Comparison of ENCODE assay signal across 8 cellular contexts in the genomic region with DNA sequence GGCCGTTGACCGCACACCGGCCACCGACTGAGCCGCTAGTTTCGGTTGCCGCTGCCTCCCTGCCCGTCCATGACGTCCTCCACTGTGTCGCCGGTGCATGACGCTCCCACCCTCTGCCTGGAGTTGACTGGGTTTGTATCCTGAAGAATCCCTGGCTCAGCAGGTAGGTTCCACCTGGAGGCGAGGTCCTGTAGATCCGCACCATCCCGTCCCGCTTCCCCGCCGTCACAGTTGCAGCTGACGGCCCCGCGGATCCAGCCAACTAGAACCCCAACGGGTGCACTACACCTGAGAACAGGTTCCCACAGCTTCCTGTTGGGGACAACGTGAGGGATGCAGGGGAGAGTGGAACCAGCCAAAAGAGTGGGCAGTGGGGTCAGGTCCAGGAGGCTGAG. TPM values are rescaled to one million over a fixed set of nuclear protein-coding genes. Genes with fewer than 3 reads are reported as not detected.
DNase-seq lines count a peak whose midpoint lies in the region; ATAC-seq and TF ChIP-seq lines count a peak whose summit lies in the region.

No MANE protein-coding gene starts in this region.

- H4K8ac ChIP-seq in neuronal stem cell (ENCODE audit: low read depth, low read length) = peak overlapping the region; percentile 89

- peak overlapping the region; percentile 90 for H2AK5ac ChIP-seq in neuronal stem cell (ENCODE audit: low read depth, low read length)

- H4K91ac ChIP-seq in neuronal stem cell (ENCODE audit: low read depth, low read length, poor library complexity) = peak overlapping the region; percentile 11

- peak overlapping the region; percentile 75 for H3K4me2 ChIP-seq in OCI-LY1 (ENCODE audit: low read length)
- H3K4me2 ChIP-seq in neuronal stem cell (ENCODE audit: insufficient read depth, low read length, poor library complexity, severe bottlenecking) = peak overlapping the region; percentile 99

- TF ChIP-seq CTCF in BE2C (IDR thresholded peaks at IDR 0.05; ENCODE audit: low read depth, low read length) (no peak), OCI-LY1 (IDR thresholded peaks at IDR 0.05; ENCODE audit: low read length) (no peak), endothelial cell (IDR thresholded peaks at IDR 0.05; ENCODE audit: unreplicated experiment) (no peak)

- H3K36me3 ChIP-seq in BE2C (peaks cover 27% of the 10 kb centered on the region), OCI-LY1 (ENCODE audit: insufficient read depth, low read length) (peaks cover 39% of the 10 kb centered on the region; the same call in 1 of the 2 replicates), neuronal stem cell (replicated peaks in 1 of 2; ENCODE audit: control insufficient read depth in 2 of 2, insufficient read depth in 2 of 2, low read length in 2 of 2) (peaks cover 22 to 66% of the 10 kb centered on the region in 2 donors)

- H3K4me3 Mint-ChIP-seq in endothelial cell (ENCODE audit: unreplicated experiment) = peak overlapping the region; percentile 94

- H2AFZ ChIP-seq in OCI-LY1 (ENCODE audit: low read length) = no peak overlapping the region
- peak overlapping the region; percentile 99 for H2AFZ ChIP-seq in neuronal stem cell (ENCODE audit: low read length)

- H3K27me3 ChIP-seq in BE2C (no peaks in the 10 kb centered on the region), OCI-LY1 (ENCODE audit: insufficient read depth, low read length) (no peaks in the 10 kb centered on the region), neuronal stem cell (ENCODE audit: control insufficient read depth in 3 of 3, insufficient read depth in 3 of 3, low read depth in 1 of 3, low read length in 3 of 3) (no peaks in the 10 kb centered on the region)

- no peaks in the 10 kb centered on the region for H3K9me2 ChIP-seq in OCI-LY1 (ENCODE audit: low read depth, low read length)

- H3F3A ChIP-seq in OCI-LY1 (ENCODE audit: insufficient read depth, low read length) = no peaks in the 10 kb centered on the region

- WGBS in neuronal stem cell (ENCODE audit: extremely low coverage in 2 of 2, insufficient read length in 2 of 2, insufficient replicate concordance in 1 of 2), 2 donors = no CpG with 5 or more reads among the region's 23 CpGs

- no peak overlapping the region for H2BK15ac ChIP-seq in neuronal stem cell (ENCODE audit: low read length)

- peak overlapping the region; percentile 83 for H3K23ac ChIP-seq in neuronal stem cell (ENCODE audit: low read depth, low read length, poor library complexity)

- H3K27ac ChIP-seq in OCI-LY1 (ENCODE audit: low read depth, low read length, poor library complexity, severe bottlenecking) (peak overlapping the region; percentile 88), neuronal stem cell (replicated peaks; ENCODE audit: low read length) (peak overlapping the region; percentile 26)

- peak overlapping the region; percentile 99 for H3K9ac ChIP-seq in OCI-LY1 (ENCODE audit: low read length)
- H3K9ac ChIP-seq in neuronal stem cell (ENCODE audit: low read depth, low read length, poor library complexity) = peak overlapping the region; percentile 93

- H3K79me1 ChIP-seq in neuronal stem cell (ENCODE audit: low read depth, low read length) = peaks cover 16% of the 10 kb centered on the region

- H2BK5ac ChIP-seq in neuronal stem cell (ENCODE audit: low read length) = peak overlapping the region; percentile 96

- H3K4me3 ChIP-seq in BE2C (ENCODE audit: low read depth, low read length) (peak overlapping the region; percentile 67), OCI-LY1 (ENCODE audit: low read depth, low read length, poor library complexity, severe bottlenecking) (peak overlapping the region; percentile 99), neuronal stem cell (ENCODE audit: low read length in 2 of 2) (peak overlapping the region; percentile 93 to 95)

- peaks cover 37% of the 10 kb centered on the region for H3K79me2 ChIP-seq in OCI-LY1 (ENCODE audit: insufficient read depth, low read length)

- H4K20me1 ChIP-seq in OCI-LY1 (ENCODE audit: insufficient read depth, low read length) = no peaks in the 10 kb centered on the region

- ATAC-seq in GM21529 (IDR thresholded peaks at IDR 0.05; ENCODE audit: unreplicated experiment) = peak; percentile 6

- H3K4me1 Mint-ChIP-seq in endothelial cell (ENCODE audit: unreplicated experiment) = peaks cover 17% of the 10 kb centered on the region

- H3K14ac ChIP-seq in neuronal stem cell (ENCODE audit: low read length) = peak overlapping the region; percentile 39

- H3K4me1 ChIP-seq in BE2C (peaks cover 6% of the 10 kb centered on the region), OCI-LY1 (ENCODE audit: insufficient read depth, low read length, severe bottlenecking) (peaks cover 73% of the 10 kb centered on the region), neuronal stem cell (ENCODE audit: control insufficient read depth in 2 of 2, insufficient read depth in 1 of 2, low read depth in 1 of 2, low read length in 2 of 2) (peaks cover 13 to 16% of the 10 kb centered on the region in 2 donors)

- no peaks in the 10 kb centered on the region for H3K9me3 Mint-ChIP-seq in endothelial cell (ENCODE audit: unreplicated experiment)

- peaks cover 5% of the 10 kb centered on the region for H3K27me3 Mint-ChIP-seq in endothelial cell (ENCODE audit: unreplicated experiment)

- no peaks in the 10 kb centered on the region for H3K9me3 ChIP-seq in BE2C
- H3K9me3 ChIP-seq in OCI-LY1 (ENCODE audit: low read length) = no peaks in the 10 kb centered on the region
- H3K9me3 ChIP-seq in neuronal stem cell (replicated peaks in 1 of 2; ENCODE audit: control insufficient read depth in 2 of 2, insufficient read depth in 1 of 2, low read depth in 1 of 2, low read length in 2 of 2) = no peaks in the 10 kb centered on the region

- peak overlapping the region; percentile 90 for H3K18ac ChIP-seq in neuronal stem cell (ENCODE audit: low read length)

- H3K4ac ChIP-seq in neuronal stem cell (ENCODE audit: low read length) = no peak overlapping the region

- H2BK12ac ChIP-seq in neuronal stem cell (ENCODE audit: low read length) = no peak overlapping the region

- peak overlapping the region; percentile 78 for H3K27ac Mint-ChIP-seq in endothelial cell (ENCODE audit: unreplicated experiment)

- peak overlapping the region; percentile 72 for H2BK120ac ChIP-seq in neuronal stem cell (ENCODE audit: low read depth, low read length)

- peaks cover 11% of the 10 kb centered on the region for H3K36me3 Mint-ChIP-seq in endothelial cell (ENCODE audit: low read depth, unreplicated experiment)

- no peak for DNase-seq in BE2C
- no peak for DNase-seq in endothelial cell (ENCODE audit: low spot score)
- no peak for DNase-seq in neuronal stem cell (ENCODE audit: low spot score)
- no peak for DNase-seq in HCEC 1CT
- no peak for DNase-seq in pons (ENCODE audit: low spot score)
- no peak for DNase-seq in epidermal melanocyte (ENCODE audit: insufficient read length, low spot score)

RNA-seq across cellular contexts. Expression of gene SLBP, which starts 0.9 kb away (rescaled TPM):
- polyA plus RNA-seq in BE2C (2012; ENCODE audit: insufficient read depth, insufficient read length, low read depth) = 66.8 TPM
- total RNA-seq in endothelial cell (ENCODE audit: unreplicated experiment) = 33.2 TPM
- 44.6 TPM for polyA plus RNA-seq in neuronal stem cell (2013, experiment 1 of 2)
- polyA plus RNA-seq in neuronal stem cell (2013, experiment 2 of 2) = 44.5 TPM

RNA-seq across cellular contexts. Expression of gene TMEM129, which starts 8.1 kb away (rescaled TPM):
- polyA plus RNA-seq in BE2C (2012; ENCODE audit: insufficient read depth, insufficient read length, low read depth) = 87.6 TPM
- total RNA-seq in endothelial cell (ENCODE audit: unreplicated experiment) = 27.2 TPM
- polyA plus RNA-seq in neuronal stem cell (2013, experiment 1 of 2) = 28.3 TPM
- polyA plus RNA-seq in neuronal stem cell (2013, experiment 2 of 2) = 26.4 TPM

RNA-seq across cellular contexts. Expression of gene TACC3, which starts 8.3 kb away (rescaled TPM):
- 38.0 TPM for polyA plus RNA-seq in BE2C (2012; ENCODE audit: insufficient read depth, insufficient read length, low read depth)
- total RNA-seq in endothelial cell (ENCODE audit: unreplicated experiment) = 42.2 TPM
- polyA plus RNA-seq in neuronal stem cell (2013, experiment 1 of 2) = 110 TPM
- polyA plus RNA-seq in neuronal stem cell (2013, experiment 2 of 2) = 108 TPM

RNA-seq across cellular contexts. Expression of gene FAM53A, which starts 28.9 kb away (rescaled TPM):
- 6.2 TPM for polyA plus RNA-seq in BE2C (2012; ENCODE audit: insufficient read depth, insufficient read length, low read depth)
- 1.8 TPM for total RNA-seq in endothelial cell (ENCODE audit: unreplicated experiment)
- polyA plus RNA-seq in neuronal stem cell (2013, experiment 1 of 2) = 2.0 TPM
- 1.3 TPM for polyA plus RNA-seq in neuronal stem cell (2013, experiment 2 of 2)
